Comparison of ENCODE assay signal across 2 cellular contexts in the genomic region with DNA sequence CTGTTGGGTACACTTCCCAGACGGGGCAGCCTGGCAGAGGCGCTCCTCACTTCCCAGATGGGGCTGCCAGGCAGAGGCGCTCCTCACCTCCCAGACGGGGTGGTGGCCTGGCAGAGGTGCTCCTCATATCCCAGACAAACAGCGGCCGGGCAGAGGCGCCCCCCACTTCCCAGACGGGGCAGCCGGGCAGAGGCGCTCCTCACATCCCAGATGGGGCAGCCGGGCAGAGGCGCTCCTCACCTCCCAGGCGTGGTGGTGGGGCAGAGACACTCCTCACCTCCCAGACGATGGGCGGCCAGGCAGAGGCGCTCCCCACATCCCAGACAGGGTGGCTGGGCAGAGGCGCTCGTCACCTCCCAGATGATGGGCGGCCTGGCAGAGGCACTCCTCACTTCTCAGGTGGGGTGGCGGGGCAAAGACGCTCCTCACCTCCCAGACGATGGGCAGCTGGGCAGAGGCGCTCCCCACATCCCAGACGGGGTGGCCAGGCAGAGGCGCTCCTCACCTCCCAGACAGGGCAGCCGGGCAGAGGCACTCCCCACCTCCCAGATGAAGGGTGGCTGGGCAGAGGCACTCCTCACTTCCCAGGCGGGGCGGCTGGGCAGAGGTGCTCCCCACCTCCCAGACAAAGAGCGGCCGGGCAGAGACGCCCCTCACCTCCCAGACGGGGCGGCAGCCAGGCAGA. TPM values are rescaled to one million over a fixed set of nuclear protein-coding genes. Genes with fewer than 3 reads are reported as not detected.
"Had no signal": no experiment of that assay in that cellular context is flagged by ENCODE, and none has a peak within 500 bp of the region (broad histone marks: within the 10 kb centered on the region; RNA-seq: fewer than 3 reads in every experiment).

No MANE protein-coding gene starts in this region.

RNA-seq across cellular contexts. Expression of a gene that starts 19.7 kb away (rescaled TPM):
- total RNA-seq: G401, GM12878 had no signal
- polyA plus RNA-seq: GM12878 had no signal
